18 cellular contexts compared by ENCODE assay signal in the genomic region with DNA sequence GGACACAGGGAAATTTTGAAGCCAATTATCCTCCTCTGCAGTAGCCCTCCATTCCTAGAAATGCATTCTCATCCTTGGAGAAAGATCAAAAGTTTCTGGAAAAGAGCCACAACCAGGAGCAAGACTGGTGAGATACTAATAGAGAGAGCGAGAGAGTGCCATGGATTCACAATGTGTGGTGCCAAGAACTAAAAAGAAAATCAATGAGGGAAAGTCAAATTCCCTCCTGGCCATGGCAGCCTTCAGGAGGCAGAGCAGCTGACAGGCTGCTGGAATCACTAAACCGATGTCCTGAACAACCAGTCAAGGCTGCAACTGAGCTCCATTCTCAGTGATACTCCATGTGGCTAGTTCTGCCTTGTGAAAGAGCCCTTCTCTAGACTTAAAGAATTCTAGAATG.
A peak's percentile ranks its signal among the peaks of the same experiment; 100 is the strongest.
DNase-seq lines count a peak whose midpoint lies in the region; ATAC-seq, FAIRE-seq and TF ChIP-seq lines count a peak whose summit lies in the region.
"Had no signal": no experiment of that assay in that cellular context is flagged by ENCODE, and none has a peak within 500 bp of the region (broad histone marks: within the 10 kb centered on the region; RNA-seq: fewer than 3 reads in every experiment).

No MANE protein-coding gene starts in this region.

- no peak overlapping the region for H3K27ac ChIP-seq in right lobe of liver
- no peak overlapping the region for H3K27ac ChIP-seq in HepG2 (ENCODE audit: extremely low read length, insufficient read depth, low read length)
- H3K27ac ChIP-seq in skeletal muscle tissue (ENCODE audit: low read depth, low read length), result peak overlapping the region; percentile 94
- H3K27ac ChIP-seq in uterus, result no peak overlapping the region
- H3K27ac ChIP-seq: A549, C4-2B, HL-60 had no signal

- H3K36me3 Mint-ChIP-seq in activated T-helper 17 cell treated with anti-CD3 and anti-CD28 coated beads, Interleukin-2, amount 50 U/mL, for 72 hours (ENCODE audit: low read depth), result no peaks in the 10 kb centered on the region
- H3K36me3 Mint-ChIP-seq: CD4-positive, alpha-beta memory T cell had no signal

- FAIRE-seq in HepG2 (lab: Jason Lieb, UNC), result no peak
- FAIRE-seq: A549, H1 had no signal

- H3K9me3 Mint-ChIP-seq in activated T-helper 17 cell treated with anti-CD3 and anti-CD28 coated beads, Interleukin-2, amount 50 U/mL, for 72 hours, result peaks cover 15% of the 10 kb centered on the region

- H3K27ac Mint-ChIP-seq in activated T-helper 17 cell treated with anti-CD3 and anti-CD28 coated beads, Interleukin-2, amount 50 U/mL, for 72 hours, result peak overlapping the region; percentile 85
- H3K27ac Mint-ChIP-seq: CD4-positive, alpha-beta memory T cell had no signal

- TF ChIP-seq RAD21 in HepG2 (CRISPR knock-in tag; IDR thresholded peaks at IDR 0.05), result no peak

- H3K4me3 ChIP-seq in right lobe of liver (no peak overlapping the region), HepG2 (replicated peaks in 1 of 3; ENCODE audit: insufficient read depth in 1 of 3, low read depth in 2 of 3, low read length in 3 of 3) (no peak overlapping the region), skeletal muscle tissue (ENCODE audit: low read length in 3 of 3) (no peak overlapping the region), uterus (no peak overlapping the region)
- H3K4me3 ChIP-seq: A549, HAP-1 had no signal

- H3K27me3 ChIP-seq in right lobe of liver, result no peaks in the 10 kb centered on the region
- H3K27me3 ChIP-seq in HepG2 (ENCODE audit: control insufficient read depth in 1 of 2, insufficient read depth in 2 of 2, low read length in 2 of 2), result no peaks in the 10 kb centered on the region
- H3K27me3 ChIP-seq in skeletal muscle tissue (ENCODE audit: control insufficient read depth in 3 of 3, insufficient read depth in 3 of 3, low read length in 3 of 3), result no peaks in the 10 kb centered on the region
- no peaks in the 10 kb centered on the region for H3K27me3 ChIP-seq in uterus
- H3K27me3 ChIP-seq: BE2C had no signal

- no peak for TF ChIP-seq CTCF in right lobe of liver (IDR thresholded peaks at IDR 0.05)
- TF ChIP-seq CTCF in HepG2 (CRISPR knock-in tag; IDR thresholded peaks at IDR 0.05), result no peak
- TF ChIP-seq CTCF in uterus (IDR thresholded peaks at IDR 0.05), result no peak

- H3K4me1 ChIP-seq in right lobe of liver (no peaks in the 10 kb centered on the region), HepG2 (ENCODE audit: insufficient read depth, low read length) (no peaks in the 10 kb centered on the region), skeletal muscle tissue (ENCODE audit: control insufficient read depth in 3 of 3, insufficient read depth in 3 of 3, low read length in 3 of 3) (peaks cover 3 to 17% (median 5%) of the 10 kb centered on the region in 3 donors), uterus (no peaks in the 10 kb centered on the region)
- H3K4me1 ChIP-seq: A549, BE2C, HAP-1 had no signal

- no peak overlapping the region for H2AFZ ChIP-seq in HepG2 (ENCODE audit: low read length)

- H3K79me2 ChIP-seq in HepG2 (ENCODE audit: insufficient read depth, low read length), result no peaks in the 10 kb centered on the region

- no peak for DNase-seq in right lobe of liver
- DNase-seq in HepG2 (ENCODE audit: low spot score), result no peak
- peak; percentile 57 for DNase-seq in medulla oblongata (ENCODE audit: extremely low spot score)
- DNase-seq in NCI-H2227 treated with DMSO at 0.1 percent for 48 hours (lab: John Stamatoyannopoulos, UW), result no peak
- no peak for DNase-seq in uterus
- DNase-seq: BE2C; CD4-positive, alpha-beta memory T cell; DMS153; DND-41; GF-D8 had no signal

- H3K4me3 Mint-ChIP-seq in activated T-helper 17 cell treated with anti-CD3 and anti-CD28 coated beads, Interleukin-2, amount 50 U/mL, for 72 hours, result peak overlapping the region; percentile 38
- H3K4me3 Mint-ChIP-seq: CD4-positive, alpha-beta memory T cell had no signal

- H3K9ac ChIP-seq in HepG2 (ENCODE audit: insufficient read depth, low read depth, low read length) (no peak overlapping the region), skeletal muscle tissue (ENCODE audit: low read depth in 1 of 3, low read length in 3 of 3) (no peak overlapping the region)

- TF ChIP-seq EP300 in HepG2 (IDR thresholded peaks at IDR 0.05; ENCODE audit: low read depth in 2 of 2, low read length in 2 of 2) (no peak), HepG2 (CRISPR knock-in tag; IDR thresholded peaks at IDR 0.05; ENCODE audit: borderline replicate concordance) (no peak)

- peak; percentile 76 to 80 (median 77) for ATAC-seq in right lobe of liver
- ATAC-seq in HepG2, result no peak
- ATAC-seq in activated T-helper 17 cell treated with anti-CD3 and anti-CD28 coated beads, Interleukin-2, amount 50 U/mL, for 72 hours (replicated peaks), result no peak
- no peak for ATAC-seq in HG03097 (IDR thresholded peaks at IDR 0.05; ENCODE audit: low FRiP score, unreplicated experiment)
- ATAC-seq: A549 had no signal

- in situ Hi-C loops in HepG2 (cut with HindIII; ENCODE audit: extremely low pct_ligation_motif_present, low pct_unique_long_range_greater_than_20kb), result loop anchor here (25.0 kb wide), 1 partner anchor 92 kb away; no protein-coding TSS in a partner anchor

- H4K20me1 ChIP-seq in HepG2 (ENCODE audit: insufficient read depth, low read length), result no peaks in the 10 kb centered on the region

- CTCF ChIA-PET in HepG2 (lab: Yijun Ruan, JAX; ENCODE audit: low intra/inter-chr PET ratio, low total read pairs), result no interaction called here

- 22% methylated on average over 1 of the region's 2 CpGs for WGBS in right lobe of liver (ENCODE audit: insufficient coverage, low coverage, low lambda C conversion rate, missing lambda C conversion rate)
- WGBS in HepG2 (ENCODE audit: low lambda C conversion rate), result 0% methylated on average over 2 of the region's 2 CpGs

- H3K27me3 Mint-ChIP-seq in activated T-helper 17 cell treated with anti-CD3 and anti-CD28 coated beads, Interleukin-2, amount 50 U/mL, for 72 hours, result no peaks in the 10 kb centered on the region
- H3K27me3 Mint-ChIP-seq: CD4-positive, alpha-beta memory T cell had no signal

- TF ChIP-seq POLR2A in right lobe of liver (IDR thresholded peaks at IDR 0.05) (no peak), HepG2 (IDR thresholded peaks at IDR 0.05; ENCODE audit: insufficient read depth in 1 of 2, low read depth in 2 of 2, low read length in 2 of 2) (no peak), uterus (IDR thresholded peaks at IDR 0.05) (no peak)

- no TSS peak for BruUV-seq in HepG2 (replicated peaks; lab: Mats Ljungman, UMichigan)

- POLR2A ChIA-PET in HepG2 (lab: Yijun Ruan, JAX), result no interaction called here

- intact Hi-C loops in right lobe of liver (cut with DNase I), result no loop called here
- intact Hi-C loops in HepG2 (cut with micrococcal nuclease; ENCODE audit: unreplicated experiment), result no loop called here
- intact Hi-C loops in uterus (cut with DNase I; ENCODE audit: low total_unique reads), result no loop called here

- peaks cover 12% of the 10 kb centered on the region for H3K4me1 Mint-ChIP-seq in activated T-helper 17 cell treated with anti-CD3 and anti-CD28 coated beads, Interleukin-2, amount 50 U/mL, for 72 hours

- H3K36me3 ChIP-seq in right lobe of liver (no peaks in the 10 kb centered on the region), HepG2 (replicated peaks in 1 of 2; ENCODE audit: control insufficient read depth in 1 of 2, insufficient read depth in 2 of 2, low read length in 2 of 2) (no peaks in the 10 kb centered on the region), skeletal muscle tissue (ENCODE audit: control insufficient read depth in 3 of 3, insufficient read depth in 3 of 3, low read length in 3 of 3) (no peaks in the 10 kb centered on the region), uterus (no peaks in the 10 kb centered on the region)
- H3K36me3 ChIP-seq: BE2C, HAP-1 had no signal

- H3K9me3 ChIP-seq in right lobe of liver (peaks cover 0 to 7% (median 0%) of the 10 kb centered on the region in 4 donors), HepG2 (ENCODE audit: low read length) (no peaks in the 10 kb centered on the region), skeletal muscle tissue (ENCODE audit: control insufficient read depth in 3 of 3, low read length in 3 of 3) (peaks cover 0 to 3% (median 0%) of the 10 kb centered on the region in 3 donors), uterus (no peaks in the 10 kb centered on the region)
- H3K9me3 ChIP-seq: A549, BE2C, HAP-1 had no signal

- no peak overlapping the region for H3K4me2 ChIP-seq in HepG2 (ENCODE audit: low read depth, low read length)
- H3K4me2 ChIP-seq: A549 had no signal

TF ChIP-seq in HepG2, 621 proteins besides CTCF, POLR2A, EP300 and RAD21:
- TF ChIP-seq FLYWCH1 (CRISPR knock-in tag; IDR thresholded peaks at IDR 0.05), result no peak

Comparison
In these comparisons a context has a peak if more than half of its experiments do, and no peak if none do; other contexts are left out.
1. ATAC-seq: peak in right lobe of liver (4 of 4); none in HepG2 (single experiment), activated T-helper 17 cell treated with anti-CD3 and anti-CD28 coated beads, Interleukin-2, amount 50 U/mL, for 72 hours (single experiment) and HG03097 (single experiment).